29 cellular contexts compared by ENCODE assay signal in genomic region chrX:148265829-148266228, GRCh38.
"Had no signal": no experiment of that assay in that cellular context is flagged by ENCODE, and none has a peak within 500 bp of the region (broad histone marks: within the 10 kb centered on the region; RNA-seq: fewer than 3 reads in every experiment).

No MANE protein-coding gene starts in this region.

- H3K27ac Mint-ChIP-seq: activated CD4-positive, alpha-beta memory T cell treated with anti-CD3 and anti-CD28 coated beads for 36 hours; activated CD4-positive, alpha-beta T cell treated with anti-CD3 and anti-CD28 coated beads, Interleukin-2, amount 10 ng/mL, durations not matched to agents 7 days and 5 days; activated naive CD8-positive, alpha-beta T cell treated with anti-CD3 and anti-CD28 coated beads, Interleukin-2, amount 10 ng/mL, durations not matched to agents 7 days and 5 days; activated T-helper 1 cell treated with anti-CD3 and anti-CD28 coated beads, Interleukin-12 subunit alpha, Interleukin-12 subunit beta, Interleukin-2, Interleukin-4 antibody, amounts not matched to agents 30 ng/mL and 10 ng/mL and 1 ng/mL, durations not matched to agents 14 hours and 24 hours and 36 hours; brain had no signal

- H3K27me3 ChIP-seq: SJCRH30 had no signal

- H3K9ac ChIP-seq: SK-N-SH had no signal

- H3K36me3 Mint-ChIP-seq: brain had no signal

- H3K27ac ChIP-seq: SJCRH30, VCaP had no signal

- H3K4me1 ChIP-seq: SJCRH30 had no signal

- H3K4me1 Mint-ChIP-seq: brain; central memory CD8-positive, alpha-beta T cell had no signal

- H3K27me3 Mint-ChIP-seq: activated CD4-positive, alpha-beta memory T cell treated with anti-CD3 and anti-CD28 coated beads for 36 hours; activated CD4-positive, alpha-beta T cell treated with anti-CD3 and anti-CD28 coated beads, Interleukin-2, amount 10 ng/mL, durations not matched to agents 7 days and 5 days; activated naive CD8-positive, alpha-beta T cell treated with anti-CD3 and anti-CD28 coated beads, Interleukin-2, amount 10 ng/mL, durations not matched to agents 7 days and 5 days; brain; central memory CD8-positive, alpha-beta T cell had no signal

- H3K36me3 ChIP-seq: SJCRH30 had no signal

- H3K4me2 ChIP-seq: SK-N-SH had no signal

- DNase-seq: activated CD4-positive, alpha-beta memory T cell treated with anti-CD3 and anti-CD28 coated beads for 36 hours; activated CD4-positive, alpha-beta T cell treated with anti-CD3 and anti-CD28 coated beads, Interleukin-2, amount 10 ng/mL, durations not matched to agents 7 days and 5 days; activated CD4-positive, CD25-positive, alpha-beta regulatory T cell; activated CD8-positive, alpha-beta memory T cell treated with anti-CD3 and anti-CD28 coated beads, Interleukin-2, amount 50 U/mL, for 4 hours; activated effector memory CD4-positive, alpha-beta T cell treated with Interleukin-2 at 50 U/mL for 16 hours; activated naive CD4-positive, alpha-beta T cell; activated naive CD8-positive, alpha-beta T cell treated with anti-CD3 and anti-CD28 coated beads, Interleukin-2, amount 10 ng/mL, durations not matched to agents 7 days and 5 days; aorta; KG1; NCI-H1092 treated with DMSO at 0.1 percent for 48 hours; NCI-H1417 treated with DMSO at 0.1 percent for 48 hours; NCI-H1694; NCI-H2029; NCI-H345; NCI-H510A; NCI-H526 treated with DMSO at 0.1 percent for 48 hours; NCI-H82; NK-92 treated with Interleukin-12 subunit alpha and Interleukin-12 subunit beta, amount 100 ng/mL, for 24 hours; OCI-M1; RPMI8226; SJCRH30; SK-N-SH; T-helper 1 cell had no signal

- H3K4me3 ChIP-seq: SJCRH30 had no signal

- H3K4me3 Mint-ChIP-seq: activated CD4-positive, alpha-beta memory T cell treated with anti-CD3 and anti-CD28 coated beads for 36 hours; activated CD4-positive, alpha-beta T cell treated with anti-CD3 and anti-CD28 coated beads, Interleukin-2, amount 10 ng/mL, durations not matched to agents 7 days and 5 days; activated naive CD8-positive, alpha-beta T cell treated with anti-CD3 and anti-CD28 coated beads, Interleukin-2, amount 10 ng/mL, durations not matched to agents 7 days and 5 days; activated T-helper 1 cell treated with anti-CD3 and anti-CD28 coated beads, Interleukin-12 subunit alpha, Interleukin-12 subunit beta, Interleukin-2, Interleukin-4 antibody, amounts not matched to agents 30 ng/mL and 10 ng/mL and 1 ng/mL, durations not matched to agents 14 hours and 24 hours and 36 hours; brain; central memory CD8-positive, alpha-beta T cell had no signal

- ATAC-seq: Panc1, Right ventricle myocardium inferior had no signal

- H3K9me3 ChIP-seq: SJCRH30, SK-N-SH had no signal
